In the genomic region with DNA sequence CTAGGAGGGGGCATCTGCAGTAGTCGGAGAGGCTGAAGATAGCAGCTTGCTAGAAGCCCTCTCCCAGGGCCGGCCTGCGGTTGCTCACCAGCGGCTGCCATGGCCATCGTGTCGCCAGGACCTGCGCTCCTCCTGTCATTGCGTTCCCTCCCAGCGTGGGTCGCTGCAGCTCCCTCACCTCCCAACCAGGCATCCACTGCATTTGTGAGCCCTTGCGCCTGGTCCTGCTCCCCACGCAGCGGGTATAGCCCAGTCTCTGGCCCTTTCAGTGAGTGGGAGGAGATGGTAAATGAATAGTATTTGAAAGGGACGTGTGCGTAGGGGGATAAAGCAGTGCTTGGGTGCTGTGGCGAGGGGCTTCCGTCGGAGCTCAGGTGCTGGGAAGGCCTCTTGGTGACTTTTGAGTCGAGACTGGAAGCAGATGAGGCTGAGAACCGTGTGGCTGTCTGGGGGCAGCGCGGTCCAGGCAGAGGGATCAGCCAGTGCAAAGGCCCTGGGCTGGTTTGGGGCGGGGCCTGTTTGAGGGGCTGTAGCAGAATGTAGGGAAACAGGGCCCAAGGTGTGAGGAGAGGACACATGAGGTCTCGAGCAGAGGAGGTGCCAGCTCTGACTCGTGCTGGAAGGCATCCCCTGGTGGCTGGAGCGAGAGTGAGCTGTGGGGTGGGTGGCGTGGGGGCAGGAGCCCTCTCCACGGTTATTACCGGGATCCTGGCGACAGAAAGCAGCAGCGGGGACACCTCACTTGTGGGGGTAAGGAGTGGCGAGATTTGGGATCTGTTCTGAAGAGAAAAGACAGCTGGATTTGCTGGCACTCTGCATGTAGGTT, we compare ENCODE assay signal across 23 cellular contexts. TPM values are rescaled to one million over a fixed set of nuclear protein-coding genes. Genes with fewer than 3 reads are reported as not detected.
DNase-seq lines count a peak whose midpoint lies in the region; ATAC-seq and TF ChIP-seq lines count a peak whose summit lies in the region.
"Had no signal": no experiment of that assay in that cellular context is flagged by ENCODE, and none has a peak within 500 bp of the region (broad histone marks: within the 10 kb centered on the region; RNA-seq: fewer than 3 reads in every experiment).

No MANE protein-coding gene starts in this region.

- peaks cover 10% of the 10 kb centered on the region for H3K79me1 ChIP-seq in neuronal stem cell (ENCODE audit: low read depth, low read length)

- peaks cover 0 to 38% (median 0%) of the 10 kb centered on the region in 9 donors for H3K36me3 ChIP-seq in heart right ventricle
- peaks cover 10 to 44% of the 10 kb centered on the region in 2 donors for H3K36me3 ChIP-seq in neuronal stem cell (replicated peaks in 1 of 2; ENCODE audit: control insufficient read depth in 2 of 2, insufficient read depth in 2 of 2, low read length in 2 of 2)
- H3K36me3 ChIP-seq in uterus = no peaks in the 10 kb centered on the region
- H3K36me3 ChIP-seq: suprapubic skin had no signal

- no peak overlapping the region for H4K8ac ChIP-seq in neuronal stem cell (ENCODE audit: low read depth, low read length)

- no peak overlapping the region for H2BK15ac ChIP-seq in neuronal stem cell (ENCODE audit: low read length)

- H3K23ac ChIP-seq in neuronal stem cell (ENCODE audit: low read depth, low read length, poor library complexity) = peak overlapping the region; percentile 59

- H3K18ac ChIP-seq in neuronal stem cell (ENCODE audit: low read length) = peak overlapping the region; percentile 61

- H2BK120ac ChIP-seq in neuronal stem cell (ENCODE audit: low read depth, low read length) = no peak overlapping the region

- H3K4me3 ChIP-seq in heart right ventricle (no peak overlapping the region), coronary artery (no peak overlapping the region), neuronal stem cell (ENCODE audit: low read length in 2 of 2) (no peak overlapping the region), uterus (no peak overlapping the region)
- H3K4me3 ChIP-seq: A549, dorsolateral prefrontal cortex, GM12878, lung, suprapubic skin had no signal

- 85 to 90% methylated on average over 32 of the region's 32 CpGs for WGBS in heart right ventricle, 2 donors
- WGBS in neuronal stem cell (ENCODE audit: extremely low coverage in 2 of 2, insufficient read length in 2 of 2, insufficient replicate concordance in 1 of 2), 2 donors = 100% methylated on average over 3 of the region's 32 CpGs; no CpG with 5 or more reads in 1 of the 2 donors

- H3K27me3 ChIP-seq in heart right ventricle (no peaks in the 10 kb centered on the region), neuronal stem cell (ENCODE audit: control insufficient read depth in 3 of 3, insufficient read depth in 3 of 3, low read depth in 1 of 3, low read length in 3 of 3) (no peaks in the 10 kb centered on the region), uterus (no peaks in the 10 kb centered on the region)
- H3K27me3 ChIP-seq: dorsolateral prefrontal cortex, suprapubic skin had no signal

- no peak overlapping the region for H3K14ac ChIP-seq in neuronal stem cell (ENCODE audit: low read length)

- H4K91ac ChIP-seq in neuronal stem cell (ENCODE audit: low read depth, low read length, poor library complexity) = no peak overlapping the region

- no peak for TF ChIP-seq POLR2A in uterus (IDR thresholded peaks at IDR 0.05)

- TF ChIP-seq CTCF in heart right ventricle (IDR thresholded peaks at IDR 0.05) (peak in 1 of 9 donors; percentile 21), coronary artery (IDR thresholded peaks at IDR 0.05) (no peak), uterus (IDR thresholded peaks at IDR 0.05) (no peak)

- no peak overlapping the region for H3K27ac Mint-ChIP-seq in T-helper 2 cell treated with Interferon-gamma antibody and Interleukin-4, amounts not matched to agents 5 μg/mL and 100 μg/mL, for 36 hours
- H3K27ac Mint-ChIP-seq: activated B cell treated with CpG ODN at 0.5 μM for 24 hours; activated CD8-positive, alpha-beta T cell treated with anti-CD3 and anti-CD28 coated beads, Interleukin-2, amount 10 ng/mL, durations not matched to agents 7 days and 5 days had no signal

- H3K9ac ChIP-seq in neuronal stem cell (ENCODE audit: low read depth, low read length, poor library complexity) = no peak overlapping the region

- no peaks in the 10 kb centered on the region for H3K9me3 Mint-ChIP-seq in T-helper 2 cell treated with Interferon-gamma antibody and Interleukin-4, amounts not matched to agents 5 μg/mL and 100 μg/mL, for 36 hours
- H3K9me3 Mint-ChIP-seq: activated B cell treated with CpG ODN at 0.5 μM for 24 hours; activated T-cell treated with anti-CD3 and anti-CD28 coated beads, Interleukin-2, amount 50 U/mL, for 4 hours had no signal

- peak in 2 of 8 donors; percentile 10 to 12 for ATAC-seq in heart right ventricle
- ATAC-seq in Right ventricle myocardium superior (ENCODE audit: poor library complexity) = no peak
- ATAC-seq in GM19397 (IDR thresholded peaks at IDR 0.05; ENCODE audit: unreplicated experiment) = no peak
- ATAC-seq: activated CD8-positive, alpha-beta T cell treated with anti-CD3 and anti-CD28 coated beads, Interleukin-2, amount 10 ng/mL, durations not matched to agents 7 days and 5 days; activated T-cell treated with anti-CD3 and anti-CD28 coated beads, Interleukin-2, amount 50 U/mL, for 4 hours; GM12878 had no signal

- peak overlapping the region; percentile 50 for H2AK5ac ChIP-seq in neuronal stem cell (ENCODE audit: low read depth, low read length)

- no peak overlapping the region for H2AFZ ChIP-seq in neuronal stem cell (ENCODE audit: low read length)

- no peak overlapping the region for H2BK12ac ChIP-seq in neuronal stem cell (ENCODE audit: low read length)

- H3K4ac ChIP-seq in neuronal stem cell (ENCODE audit: low read length) = no peak overlapping the region

- DNase-seq in heart right ventricle (no peak), Right ventricle myocardium superior (no peak), coronary artery (ENCODE audit: low spot score) (no peak), neuronal stem cell (ENCODE audit: low spot score) (no peak), uterus (no peak), HuH-7 (ENCODE audit: low spot score) (no peak)
- DNase-seq in T-helper 2 cell treated with Interferon-gamma antibody and Interleukin-4, amounts not matched to agents 5 μg/mL and 100 μg/mL, for 36 hours (ENCODE audit: low spot score) = no peak
- DNase-seq: activated B cell treated with CpG ODN at 0.5 μM for 24 hours; activated CD8-positive, alpha-beta T cell treated with anti-CD3 and anti-CD28 coated beads, Interleukin-2, amount 10 ng/mL, durations not matched to agents 7 days and 5 days; activated naive CD4-positive, alpha-beta T cell treated with anti-CD3 and anti-CD28 coated beads, Interleukin-2, amount 50 U/mL, for 16 hours; activated T-cell treated with anti-CD3 and anti-CD28 coated beads, Interleukin-2, amount 50 U/mL, for 4 hours; dorsolateral prefrontal cortex; GF-D8; NCI-H2029 treated with DMSO at 0.1 percent for 48 hours; NCI-H510A; stimulated activated CD4-positive, alpha-beta T cell treated with anti-CD3 and anti-CD28 coated beads, Interleukin-4, amount 100 ng/mL, for 4 hours had no signal

- peaks cover 13 to 77% (median 53%) of the 10 kb centered on the region in 9 donors for H3K4me1 ChIP-seq in heart right ventricle
- peaks cover 5 to 10% of the 10 kb centered on the region in 2 donors for H3K4me1 ChIP-seq in neuronal stem cell (ENCODE audit: control insufficient read depth in 2 of 2, insufficient read depth in 1 of 2, low read depth in 1 of 2, low read length in 2 of 2)
- H3K4me1 ChIP-seq in uterus = peaks cover 11 to 19% of the 10 kb centered on the region in 2 donors

- no peak overlapping the region for H3K4me3 Mint-ChIP-seq in T-helper 2 cell treated with Interferon-gamma antibody and Interleukin-4, amounts not matched to agents 5 μg/mL and 100 μg/mL, for 36 hours
- H3K4me3 Mint-ChIP-seq: activated B cell treated with CpG ODN at 0.5 μM for 24 hours; activated CD8-positive, alpha-beta T cell treated with anti-CD3 and anti-CD28 coated beads, Interleukin-2, amount 10 ng/mL, durations not matched to agents 7 days and 5 days; activated T-cell treated with anti-CD3 and anti-CD28 coated beads, Interleukin-2, amount 50 U/mL, for 4 hours; brain had no signal

- no peaks in the 10 kb centered on the region for H3K4me1 Mint-ChIP-seq in T-helper 2 cell treated with Interferon-gamma antibody and Interleukin-4, amounts not matched to agents 5 μg/mL and 100 μg/mL, for 36 hours (ENCODE audit: low read depth)

- H3K9me3 ChIP-seq in heart right ventricle (no peaks in the 10 kb centered on the region), neuronal stem cell (replicated peaks in 1 of 2; ENCODE audit: control insufficient read depth in 2 of 2, insufficient read depth in 1 of 2, low read depth in 1 of 2, low read length in 2 of 2) (peaks cover 2 to 3% of the 10 kb centered on the region in 2 donors), uterus (no peaks in the 10 kb centered on the region)
- H3K9me3 ChIP-seq: A549, suprapubic skin had no signal

- no peak overlapping the region for H3K4me2 ChIP-seq in neuronal stem cell (ENCODE audit: insufficient read depth, low read length, poor library complexity, severe bottlenecking)
- H3K4me2 ChIP-seq: A549 had no signal

- H3K27ac ChIP-seq in heart right ventricle (peak overlapping the region in 6 of 10 donors; percentile 3 to 93 (median 11)), coronary artery (peak overlapping the region; percentile 92 to 96), neuronal stem cell (replicated peaks; ENCODE audit: low read length) (no peak overlapping the region), uterus (peak overlapping the region; percentile 89 to 97)
- H3K27ac ChIP-seq: C4-2B, dorsolateral prefrontal cortex, suprapubic skin had no signal

- intact Hi-C loops in heart right ventricle (cut with DNase I) (no loop called here), Right ventricle myocardium superior (cut with DNase I) (no loop called here), uterus (cut with DNase I; ENCODE audit: low total_unique reads) (no loop called here)

- no peaks in the 10 kb centered on the region for H3K27me3 Mint-ChIP-seq in T-helper 2 cell treated with Interferon-gamma antibody and Interleukin-4, amounts not matched to agents 5 μg/mL and 100 μg/mL, for 36 hours (ENCODE audit: low read depth)
- H3K27me3 Mint-ChIP-seq: activated B cell treated with CpG ODN at 0.5 μM for 24 hours had no signal

- no peaks in the 10 kb centered on the region for H3K36me3 Mint-ChIP-seq in T-helper 2 cell treated with Interferon-gamma antibody and Interleukin-4, amounts not matched to agents 5 μg/mL and 100 μg/mL, for 36 hours (ENCODE audit: low read depth)

- peak overlapping the region; percentile 27 for H2BK5ac ChIP-seq in neuronal stem cell (ENCODE audit: low read length)

RNA-seq across cellular contexts. Expression of a gene that starts 39.3 kb away (rescaled TPM):
- total RNA-seq in heart right ventricle (10 to 100 TPM; 33.9 to 73.3 (median 46.3) TPM), Right ventricle myocardium superior (49.8 TPM), uterus (10 to 100 TPM; 19.1 to 86.2 (median 43.9) TPM)
- polyA plus RNA-seq in heart right ventricle = 10 to 100 TPM; 23.2 to 71.6 TPM
- 32.3 TPM for polyA plus RNA-seq in neuronal stem cell (2013, experiment 1 of 2)
- 34.5 TPM for polyA plus RNA-seq in neuronal stem cell (2013, experiment 2 of 2)
